Comparison of ENCODE assay signal across 1 cellular context in the genomic region with DNA sequence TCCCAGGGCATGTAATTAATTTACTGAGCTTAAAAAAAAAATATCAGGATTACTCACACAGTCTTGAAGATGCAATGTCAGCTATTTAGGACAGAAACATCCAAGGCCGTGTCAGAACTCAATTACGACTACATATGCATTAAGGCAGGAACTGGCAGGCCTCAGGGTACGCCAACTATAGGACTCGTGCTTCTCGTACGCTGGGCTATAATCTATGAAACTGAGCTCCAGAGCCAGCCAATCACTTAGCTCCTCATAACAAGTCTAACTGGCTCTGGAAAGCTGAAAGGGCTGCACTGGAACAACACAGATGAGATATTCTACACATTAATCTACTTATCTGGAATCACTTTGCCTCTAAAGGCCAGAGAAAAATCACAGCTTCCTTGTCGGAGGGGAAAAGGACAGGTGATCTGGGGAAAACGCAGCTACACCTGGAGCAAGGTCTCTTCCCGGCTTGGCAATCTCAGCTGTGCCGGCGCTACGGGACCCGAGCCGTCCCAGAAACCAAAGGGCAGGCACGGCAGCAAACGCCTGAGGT.
TF ChIP-seq lines count a peak whose summit lies in the region.

No MANE protein-coding gene starts in this region.

TF ChIP-seq in HepG2, 621 proteins besides CTCF, POLR2A, EP300 and RAD21 (continued from another document and continues in another):
- peak; percentile 49; the same call in 1 of the 2 replicates for TF ChIP-seq ARID4A (CRISPR knock-in tag; IDR thresholded peaks at IDR 0.05; ENCODE audit: borderline replicate concordance)
- no peak for TF ChIP-seq EHMT2 (IDR thresholded peaks at IDR 0.05; ENCODE audit: borderline replicate concordance, low read depth, low read length)
- TF ChIP-seq TBX2 (CRISPR knock-in tag; IDR thresholded peaks at IDR 0.05; ENCODE audit: borderline replicate concordance), result no peak
- TF ChIP-seq, protein P1, sequence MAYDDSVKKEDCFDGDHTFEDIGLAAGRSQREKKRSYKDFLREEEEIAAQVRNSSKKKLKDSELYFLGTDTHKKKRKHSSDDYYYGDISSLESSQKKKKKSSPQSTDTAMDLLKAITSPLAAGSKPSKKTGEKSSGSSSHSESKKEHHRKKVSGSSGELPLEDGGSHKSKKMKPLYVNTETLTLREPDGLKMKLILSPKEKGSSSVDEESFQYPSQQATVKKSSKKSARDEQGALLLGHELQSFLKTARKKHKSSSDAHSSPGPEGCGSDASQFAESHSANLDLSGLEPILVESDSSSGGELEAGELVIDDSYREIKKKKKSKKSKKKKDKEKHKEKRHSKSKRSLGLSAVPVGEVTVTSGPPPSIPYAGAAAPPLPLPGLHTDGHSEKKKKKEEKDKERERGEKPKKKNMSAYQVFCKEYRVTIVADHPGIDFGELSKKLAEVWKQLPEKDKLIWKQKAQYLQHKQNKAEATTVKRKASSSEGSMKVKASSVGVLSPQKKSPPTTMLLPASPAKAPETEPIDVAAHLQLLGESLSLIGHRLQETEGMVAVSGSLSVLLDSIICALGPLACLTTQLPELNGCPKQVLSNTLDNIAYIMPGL (CRISPR knock-in tag; IDR thresholded peaks at IDR 0.05; ENCODE audit: borderline replicate concordance in 1 of 2, low read depth in 1 of 2), result peak; percentile 39 to 51; a peak in 3 of 4 replicates
- no peak for TF ChIP-seq SIN3A (IDR thresholded peaks at IDR 0.05; ENCODE audit: borderline replicate concordance, low read depth, low read length)
- TF ChIP-seq KLF11 (CRISPR knock-in tag; IDR thresholded peaks at IDR 0.05), result no peak
- 0 out of 2 replicates have a peak, but pooled peaks have one; percentile 12 for TF ChIP-seq ZNF264 (CRISPR knock-in tag; IDR thresholded peaks at IDR 0.05)
- TF ChIP-seq SPEN (CRISPR knock-in tag; IDR thresholded peaks at IDR 0.05; ENCODE audit: low read depth), result no peak; the same call in 1 of the 2 replicates
- TF ChIP-seq TGIF2 (CRISPR knock-in tag; IDR thresholded peaks at IDR 0.05), result no peak
- no peak for TF ChIP-seq ZNF367 (CRISPR knock-in tag; IDR thresholded peaks at IDR 0.05; ENCODE audit: borderline replicate concordance)
- TF ChIP-seq ZNF431 (CRISPR knock-in tag; IDR thresholded peaks at IDR 0.05; ENCODE audit: borderline replicate concordance, low read depth), result no peak
- no peak for TF ChIP-seq TCF7 (IDR thresholded peaks at IDR 0.05; ENCODE audit: low read depth)
- 0 out of 2 replicates have a peak, but pooled peaks have one; percentile 56 for TF ChIP-seq ZNF501 (CRISPR knock-in tag; IDR thresholded peaks at IDR 0.05)
- TF ChIP-seq YEATS2 (CRISPR knock-in tag; IDR thresholded peaks at IDR 0.05; ENCODE audit: borderline replicate concordance), result no peak
- no peak for TF ChIP-seq NFATC3 (CRISPR knock-in tag; IDR thresholded peaks at IDR 0.05)
- TF ChIP-seq REPIN1 (CRISPR knock-in tag; IDR thresholded peaks at IDR 0.05; ENCODE audit: borderline replicate concordance, low read depth), result no peak
- peak; percentile 56 for TF ChIP-seq TAF1 (CRISPR knock-in tag; IDR thresholded peaks at IDR 0.05)
- TF ChIP-seq SP4 (CRISPR knock-in tag; IDR thresholded peaks at IDR 0.05), result no peak
- TF ChIP-seq MAFK (conservative IDR thresholded peaks at IDR 0.05 in 1 of 2, IDR thresholded peaks at IDR 0.05 in 1 of 2; ENCODE audit: low read length in 2 of 2), result peak; percentile 94 to 95
- peak; percentile 54; the same call in 1 of the 2 replicates for TF ChIP-seq E2F1 (CRISPR knock-in tag; IDR thresholded peaks at IDR 0.05)
- TF ChIP-seq, protein P2, sequence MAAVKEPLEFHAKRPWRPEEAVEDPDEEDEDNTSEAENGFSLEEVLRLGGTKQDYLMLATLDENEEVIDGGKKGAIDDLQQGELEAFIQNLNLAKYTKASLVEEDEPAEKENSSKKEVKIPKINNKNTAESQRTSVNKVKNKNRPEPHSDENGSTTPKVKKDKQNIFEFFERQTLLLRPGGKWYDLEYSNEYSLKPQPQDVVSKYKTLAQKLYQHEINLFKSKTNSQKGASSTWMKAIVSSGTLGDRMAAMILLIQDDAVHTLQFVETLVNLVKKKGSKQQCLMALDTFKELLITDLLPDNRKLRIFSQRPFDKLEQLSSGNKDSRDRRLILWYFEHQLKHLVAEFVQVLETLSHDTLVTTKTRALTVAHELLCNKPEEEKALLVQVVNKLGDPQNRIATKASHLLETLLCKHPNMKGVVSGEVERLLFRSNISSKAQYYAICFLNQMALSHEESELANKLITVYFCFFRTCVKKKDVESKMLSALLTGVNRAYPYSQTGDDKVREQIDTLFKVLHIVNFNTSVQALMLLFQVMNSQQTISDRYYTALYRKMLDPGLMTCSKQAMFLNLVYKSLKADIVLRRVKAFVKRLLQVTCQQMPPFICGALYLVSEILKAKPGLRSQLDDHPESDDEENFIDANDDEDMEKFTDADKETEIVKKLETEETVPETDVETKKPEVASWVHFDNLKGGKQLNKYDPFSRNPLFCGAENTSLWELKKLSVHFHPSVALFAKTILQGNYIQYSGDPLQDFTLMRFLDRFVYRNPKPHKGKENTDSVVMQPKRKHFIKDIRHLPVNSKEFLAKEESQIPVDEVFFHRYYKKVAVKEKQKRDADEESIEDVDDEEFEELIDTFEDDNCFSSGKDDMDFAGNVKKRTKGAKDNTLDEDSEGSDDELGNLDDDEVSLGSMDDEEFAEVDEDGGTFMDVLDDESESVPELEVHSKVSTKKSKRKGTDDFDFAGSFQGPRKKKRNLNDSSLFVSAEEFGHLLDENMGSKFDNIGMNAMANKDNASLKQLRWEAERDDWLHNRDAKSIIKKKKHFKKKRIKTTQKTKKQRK (IDR thresholded peaks at IDR 0.05; ENCODE audit: low read length), result no peak
- no peak for TF ChIP-seq NFKB2 (CRISPR knock-in tag; IDR thresholded peaks at IDR 0.05; ENCODE audit: borderline replicate concordance)
- TF ChIP-seq HDAC1 (CRISPR knock-in tag; IDR thresholded peaks at IDR 0.05), result 0 out of 2 replicates have a peak, but pooled peaks have one; percentile 8
- TF ChIP-seq SAP130 (CRISPR knock-in tag; IDR thresholded peaks at IDR 0.05; ENCODE audit: low read depth), result peak; percentile 46; the same call in 1 of the 2 replicates
- TF ChIP-seq TCF12 (IDR thresholded peaks at IDR 0.05), result no peak
- no peak for TF ChIP-seq TCF12 (CRISPR knock-in tag; IDR thresholded peaks at IDR 0.05)
- TF ChIP-seq PHB2 (IDR thresholded peaks at IDR 0.05; ENCODE audit: partially characterized antibody), result no peak
- TF ChIP-seq PREB (CRISPR knock-in tag; IDR thresholded peaks at IDR 0.05), result no peak
- TF ChIP-seq SMAD3 (CRISPR knock-in tag; IDR thresholded peaks at IDR 0.05), result 0 out of 2 replicates have a peak, but pooled peaks have one; percentile 23
- TF ChIP-seq ZNF549 (CRISPR knock-in tag; IDR thresholded peaks at IDR 0.05), result no peak
- TF ChIP-seq REST (IDR thresholded peaks at IDR 0.05; ENCODE audit: borderline replicate concordance in 1 of 2, low read depth in 1 of 2, low read length in 2 of 2), result no peak
- no peak for TF ChIP-seq ZNF672 (CRISPR knock-in tag; IDR thresholded peaks at IDR 0.05)
- no peak for TF ChIP-seq KLF6 (CRISPR knock-in tag; IDR thresholded peaks at IDR 0.05)
- TF ChIP-seq YY1 (IDR thresholded peaks at IDR 0.05; ENCODE audit: insufficient read depth, insufficient replicate concordance, low read depth, low read length), result no peak
- TF ChIP-seq ZBTB1 (CRISPR knock-in tag; IDR thresholded peaks at IDR 0.05; ENCODE audit: borderline replicate concordance), result no peak
- 0 out of 2 replicates have a peak, but pooled peaks have one; percentile 63 for TF ChIP-seq ISX (CRISPR knock-in tag; conservative IDR thresholded peaks at IDR 0.05)
- TF ChIP-seq SALL2 (CRISPR knock-in tag; IDR thresholded peaks at IDR 0.05), result no peak
- no peak for TF ChIP-seq SCMH1 (CRISPR knock-in tag; IDR thresholded peaks at IDR 0.05; ENCODE audit: borderline replicate concordance)
- peak; percentile 46; the same call in 1 of the 2 replicates for TF ChIP-seq YEATS4 (CRISPR knock-in tag; IDR thresholded peaks at IDR 0.05; ENCODE audit: borderline replicate concordance)
- no peak; the same call in 1 of the 2 replicates for TF ChIP-seq ZNF33B (CRISPR knock-in tag; IDR thresholded peaks at IDR 0.05)
- TF ChIP-seq ZNF564 (CRISPR knock-in tag; IDR thresholded peaks at IDR 0.05), result no peak
- no peak for TF ChIP-seq ZBTB44 (CRISPR knock-in tag; IDR thresholded peaks at IDR 0.05)
- 0 out of 2 replicates have a peak, but pooled peaks have one; percentile 9 for TF ChIP-seq HOXA5 (CRISPR knock-in tag; IDR thresholded peaks at IDR 0.05)
